Comparison of ENCODE assay signal across 10 cellular contexts in genomic region chr6:53103993-53104675, GRCh38. TPM values are rescaled to one million over a fixed set of nuclear protein-coding genes. Genes with fewer than 3 reads are reported as not detected.
DNase-seq lines count a peak whose midpoint lies in the region; ATAC-seq and TF ChIP-seq lines count a peak whose summit lies in the region.
"Had no signal": no experiment of that assay in that cellular context is flagged by ENCODE, and none has a peak within 500 bp of the region (broad histone marks: within the 10 kb centered on the region; RNA-seq: fewer than 3 reads in every experiment).

No MANE protein-coding gene starts in this region.

- H3K9me3 Mint-ChIP-seq in naive thymus-derived CD8-positive, alpha-beta T cell: no peaks in the 10 kb centered on the region
- H3K9me3 Mint-ChIP-seq: nephron had no signal

- H3K9ac ChIP-seq in liver (ENCODE audit: low read depth in 1 of 2, low read length in 2 of 2): no peak overlapping the region

- TF ChIP-seq POLR2A in uterus (IDR thresholded peaks at IDR 0.05): no peak

- no peaks in the 10 kb centered on the region for H3K27me3 Mint-ChIP-seq in naive thymus-derived CD8-positive, alpha-beta T cell

- no peak for ATAC-seq in naive thymus-derived CD8-positive, alpha-beta T cell

- peak; percentile 34 to 39 for TF ChIP-seq RAD21 in liver (IDR thresholded peaks at IDR 0.05)

- H3K27me3 ChIP-seq in WERI-Rb-1 (ENCODE audit: insufficient read depth, low read depth, severe bottlenecking) (no peaks in the 10 kb centered on the region), liver (ENCODE audit: control insufficient read depth in 4 of 4, insufficient read depth in 4 of 4, low read length in 3 of 4) (no peaks in the 10 kb centered on the region), uterus (no peaks in the 10 kb centered on the region)

- peaks cover 0 to 26% (median 7%) of the 10 kb centered on the region in 3 donors for H3K36me3 Mint-ChIP-seq in naive thymus-derived CD8-positive, alpha-beta T cell

- TF ChIP-seq CTCF in LNCAP (IDR thresholded peaks at IDR 0.05): peak; percentile 38
- peak; percentile 66 for TF ChIP-seq CTCF in WERI-Rb-1 (IDR thresholded peaks at IDR 0.05; ENCODE audit: low read depth, low read length)
- TF ChIP-seq CTCF in liver (IDR thresholded peaks at IDR 0.05; ENCODE audit: low read depth, low read length, missing input control): no peak
- TF ChIP-seq CTCF in uterus (IDR thresholded peaks at IDR 0.05): no peak

- H3K27ac Mint-ChIP-seq in naive thymus-derived CD8-positive, alpha-beta T cell: no peak overlapping the region
- H3K27ac Mint-ChIP-seq: nephron had no signal

- H3K4me3 Mint-ChIP-seq in naive thymus-derived CD8-positive, alpha-beta T cell: no peak overlapping the region
- H3K4me3 Mint-ChIP-seq: nephron had no signal

- H3K27ac ChIP-seq in WERI-Rb-1 (no peak overlapping the region), liver (ENCODE audit: low read depth in 1 of 2, low read length in 2 of 2) (no peak overlapping the region), uterus (no peak overlapping the region)

- POLR2A ChIA-PET in naive thymus-derived CD8-positive, alpha-beta T cell (lab: Charles Lee): no interaction called here

- H3K4me1 Mint-ChIP-seq in naive thymus-derived CD8-positive, alpha-beta T cell: no peaks in the 10 kb centered on the region
- H3K4me1 Mint-ChIP-seq: nephron had no signal

- WGBS in liver: 95% methylated on average over 3 of the region's 3 CpGs

- peak; percentile 19 for DNase-seq in DMS153 treated with DMSO at 0.1 percent for 48 hours (lab: John Stamatoyannopoulos, UW; ENCODE audit: unreplicated experiment)
- no peak for DNase-seq in WERI-Rb-1
- no peak for DNase-seq in SKM-1 treated with dmso at 0.1 percent for 144 hours (lab: John Stamatoyannopoulos, UW; ENCODE audit: unreplicated experiment)
- DNase-seq in occipital lobe (lab: John Stamatoyannopoulos, UW): no peak
- no peak for DNase-seq in uterus
- no peak for DNase-seq in naive thymus-derived CD8-positive, alpha-beta T cell
- DNase-seq: NCI-H226 had no signal

- intact Hi-C loops in uterus (cut with DNase I; ENCODE audit: low total_unique reads): no loop called here

- no peaks in the 10 kb centered on the region for H3K9me3 ChIP-seq in WERI-Rb-1 (ENCODE audit: severe bottlenecking)
- H3K9me3 ChIP-seq in liver (ENCODE audit: control insufficient read depth in 4 of 4, low read length in 3 of 4): no peaks in the 10 kb centered on the region
- H3K9me3 ChIP-seq in uterus: no peaks in the 10 kb centered on the region

- H3K4me1 ChIP-seq in liver (ENCODE audit: control insufficient read depth in 4 of 4, insufficient read depth in 4 of 4, low read length in 3 of 4): no peaks in the 10 kb centered on the region
- H3K4me1 ChIP-seq in uterus: no peaks in the 10 kb centered on the region

- peaks cover 26% of the 10 kb centered on the region for H3K36me3 ChIP-seq in WERI-Rb-1
- peaks cover 5 to 34% (median 24%) of the 10 kb centered on the region in 4 donors for H3K36me3 ChIP-seq in liver (ENCODE audit: control insufficient read depth in 4 of 4, insufficient read depth in 3 of 4, low read depth in 1 of 4, low read length in 3 of 4)
- H3K36me3 ChIP-seq in uterus: no peaks in the 10 kb centered on the region

- no peak overlapping the region for H3K4me3 ChIP-seq in WERI-Rb-1 (ENCODE audit: low read depth, low read length)
- no peak overlapping the region for H3K4me3 ChIP-seq in liver (ENCODE audit: low read depth in 1 of 3, low read length in 3 of 3)
- no peak overlapping the region for H3K4me3 ChIP-seq in uterus

TF ChIP-seq in liver, 16 proteins besides CTCF, POLR2A, EP300 and RAD21:
- no peak for TF ChIP-seq FOXA1 (IDR thresholded peaks at IDR 0.05)
- TF ChIP-seq MAX (IDR thresholded peaks at IDR 0.05): no peak
- TF ChIP-seq RXRA (IDR thresholded peaks at IDR 0.05): no peak
- TF ChIP-seq YY1 (IDR thresholded peaks at IDR 0.05): no peak

RNA-seq across cellular contexts. Expression of gene FBXO9, which starts 38.9 kb away (rescaled TPM):
- total RNA-seq in liver (10 to 100 TPM; 49.9 to 79.1 TPM), occipital lobe (54.7 TPM), uterus (100 to 1,000 TPM in 1 of 4 donors, 10 to 100 TPM in 3; 13.8 to 138 (median 34.4) TPM)
- polyA plus RNA-seq in liver: 10 to 100 TPM; 36.8 to 52.5 TPM
- total RNA-seq in naive thymus-derived CD8-positive, alpha-beta T cell: 100 to 1,000 TPM; 134 to 137 TPM
- 10 to 100 TPM; 46.1 to 52.1 (median 49.0) TPM for polyA plus RNA-seq in naive thymus-derived CD8-positive, alpha-beta T cell

RNA-seq across cellular contexts. Expression of gene CILK1, which starts 42.5 kb away (rescaled TPM):
- total RNA-seq in liver (1 to 10 TPM; 4.6 to 7.4 TPM), occipital lobe (34.5 TPM), uterus (10 to 100 TPM in 3 of 4 donors, 1 to 10 TPM in 1; 9.9 to 18.2 (median 12.9) TPM)
- 1 to 10 TPM; 3.1 TPM for polyA plus RNA-seq in liver
- total RNA-seq in naive thymus-derived CD8-positive, alpha-beta T cell: 10 to 100 TPM; 15.0 to 15.8 TPM
- polyA plus RNA-seq in naive thymus-derived CD8-positive, alpha-beta T cell: 1 to 10 TPM; 2.8 to 4.1 (median 3.8) TPM

RNA-seq across cellular contexts. Expression of gene GCM1, which starts 44.5 kb away (rescaled TPM):
- under 1 TPM; 0.05 to 0.08 TPM for total RNA-seq in liver
- not detected for polyA plus RNA-seq in liver
- total RNA-seq in occipital lobe: not detected
- not detected for total RNA-seq in uterus
- total RNA-seq in naive thymus-derived CD8-positive, alpha-beta T cell: under 1 TPM in 1 of 2 experiments, not detected in 1; 0.27 TPM
- not detected for polyA plus RNA-seq in naive thymus-derived CD8-positive, alpha-beta T cell

Comparison
In these comparisons a context has a peak if more than half of its experiments do, and no peak if none do; other contexts are left out.
1. CTCF ChIP-seq: peak in LNCAP (single experiment) and WERI-Rb-1 (single experiment); none in liver (single experiment) and uterus (0 of 4).